1 cellular context compared by ENCODE assay signal in the genomic region with DNA sequence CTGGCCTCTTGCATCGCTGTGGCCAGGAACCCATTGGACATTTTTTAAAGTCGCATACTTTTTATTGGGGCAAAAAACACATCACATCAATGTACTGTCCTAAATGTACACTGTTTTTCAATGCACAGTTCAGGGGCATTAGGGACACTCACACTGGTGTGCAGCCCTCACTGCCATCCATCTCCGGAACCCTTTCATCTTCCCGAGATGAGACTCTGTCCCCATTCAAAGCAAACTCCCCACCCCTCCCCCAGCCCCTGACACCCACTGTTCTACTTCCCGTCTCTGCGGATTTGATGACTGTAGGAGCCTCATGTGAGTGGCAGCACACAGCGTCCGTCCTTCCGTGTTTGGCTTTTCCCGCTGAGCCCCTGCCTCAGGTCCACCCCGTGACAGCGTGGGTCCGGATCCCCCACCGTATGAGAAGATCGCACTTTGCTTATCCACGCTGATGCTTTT.
TF ChIP-seq lines count a peak whose summit lies in the region.

No MANE protein-coding gene starts in this region.

TF ChIP-seq in HepG2, 621 proteins besides CTCF, POLR2A, EP300 and RAD21 (continued from another document and continues in another):
- TF ChIP-seq, protein P1, sequence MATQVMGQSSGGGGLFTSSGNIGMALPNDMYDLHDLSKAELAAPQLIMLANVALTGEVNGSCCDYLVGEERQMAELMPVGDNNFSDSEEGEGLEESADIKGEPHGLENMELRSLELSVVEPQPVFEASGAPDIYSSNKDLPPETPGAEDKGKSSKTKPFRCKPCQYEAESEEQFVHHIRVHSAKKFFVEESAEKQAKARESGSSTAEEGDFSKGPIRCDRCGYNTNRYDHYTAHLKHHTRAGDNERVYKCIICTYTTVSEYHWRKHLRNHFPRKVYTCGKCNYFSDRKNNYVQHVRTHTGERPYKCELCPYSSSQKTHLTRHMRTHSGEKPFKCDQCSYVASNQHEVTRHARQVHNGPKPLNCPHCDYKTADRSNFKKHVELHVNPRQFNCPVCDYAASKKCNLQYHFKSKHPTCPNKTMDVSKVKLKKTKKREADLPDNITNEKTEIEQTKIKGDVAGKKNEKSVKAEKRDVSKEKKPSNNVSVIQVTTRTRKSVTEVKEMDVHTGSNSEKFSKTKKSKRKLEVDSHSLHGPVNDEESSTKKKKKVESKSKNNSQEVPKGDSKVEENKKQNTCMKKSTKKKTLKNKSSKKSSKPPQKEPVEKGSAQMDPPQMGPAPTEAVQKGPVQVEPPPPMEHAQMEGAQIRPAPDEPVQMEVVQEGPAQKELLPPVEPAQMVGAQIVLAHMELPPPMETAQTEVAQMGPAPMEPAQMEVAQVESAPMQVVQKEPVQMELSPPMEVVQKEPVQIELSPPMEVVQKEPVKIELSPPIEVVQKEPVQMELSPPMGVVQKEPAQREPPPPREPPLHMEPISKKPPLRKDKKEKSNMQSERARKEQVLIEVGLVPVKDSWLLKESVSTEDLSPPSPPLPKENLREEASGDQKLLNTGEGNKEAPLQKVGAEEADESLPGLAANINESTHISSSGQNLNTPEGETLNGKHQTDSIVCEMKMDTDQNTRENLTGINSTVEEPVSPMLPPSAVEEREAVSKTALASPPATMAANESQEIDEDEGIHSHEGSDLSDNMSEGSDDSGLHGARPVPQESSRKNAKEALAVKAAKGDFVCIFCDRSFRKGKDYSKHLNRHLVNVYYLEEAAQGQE (IDR thresholded peaks at IDR 0.05; ENCODE audit: borderline replicate concordance in 1 of 2, low read depth in 1 of 2, low read length in 2 of 2), result peak in 1 of 2 experiments; percentile 61; a peak in 2 of 4 replicates
- TF ChIP-seq KDM3A (CRISPR knock-in tag; IDR thresholded peaks at IDR 0.05; ENCODE audit: low read depth) (0 out of 2 replicates have a peak, but pooled peaks have one; percentile 35), ZSCAN31 (CRISPR knock-in tag; IDR thresholded peaks at IDR 0.05; ENCODE audit: low read depth) (no peak), SOX13 (IDR thresholded peaks at IDR 0.05) (peak; percentile 73), SOX13 (CRISPR knock-in tag; conservative IDR thresholded peaks at IDR 0.05 in 1 of 2, IDR thresholded peaks at IDR 0.05 in 1 of 2) (peak in 1 of 2 experiments; percentile 80; a peak in 2 of 4 replicates), SMARCC2 (IDR thresholded peaks at IDR 0.05) (no peak), PCBP2 (optimal IDR thresholded peaks at IDR 0.05; ENCODE audit: low read depth, low read length, poor library complexity, severe bottlenecking) (no peak), ZNF746 (CRISPR knock-in tag; IDR thresholded peaks at IDR 0.05) (peak; percentile 37; the same call in 1 of the 2 replicates), FOXP1 (IDR thresholded peaks at IDR 0.05) (no peak), FOXP1 (CRISPR knock-in tag; IDR thresholded peaks at IDR 0.05) (peak; percentile 65), NR2F6 (IDR thresholded peaks at IDR 0.05) (no peak), NR2F6 (CRISPR knock-in tag; IDR thresholded peaks at IDR 0.05) (peak; percentile 73), TCF12 (IDR thresholded peaks at IDR 0.05) (no peak), TCF12 (CRISPR knock-in tag; IDR thresholded peaks at IDR 0.05) (0 out of 2 replicates have a peak, but pooled peaks have one; percentile 49), KLF12 (CRISPR knock-in tag; IDR thresholded peaks at IDR 0.05; ENCODE audit: borderline replicate concordance) (no peak; the same call in 1 of the 2 replicates), ATM (IDR thresholded peaks at IDR 0.05; ENCODE audit: borderline replicate concordance) (no peak), ZNF652 (CRISPR knock-in tag; IDR thresholded peaks at IDR 0.05; ENCODE audit: borderline replicate concordance, low read depth) (0 out of 2 replicates have a peak, but pooled peaks have one; percentile 11), MTA1 (CRISPR knock-in tag; IDR thresholded peaks at IDR 0.05; ENCODE audit: borderline replicate concordance) (0 out of 2 replicates have a peak, but pooled peaks have one; percentile 25), HNF4G (IDR thresholded peaks at IDR 0.05; ENCODE audit: borderline replicate concordance, low read depth, low read length) (peak; percentile 73; the same call in 1 of the 2 replicates), HNF4G (CRISPR knock-in tag; IDR thresholded peaks at IDR 0.05; ENCODE audit: borderline replicate concordance, low read depth) (no peak), ZNF572 (CRISPR knock-in tag; IDR thresholded peaks at IDR 0.05) (no peak), MAZ (IDR thresholded peaks at IDR 0.05; ENCODE audit: borderline replicate concordance, low read depth, low read length) (no peak), MAZ (CRISPR knock-in tag; IDR thresholded peaks at IDR 0.05; ENCODE audit: low read depth) (0 out of 2 replicates have a peak, but pooled peaks have one; percentile 6), MBNL3 (CRISPR knock-in tag; conservative IDR thresholded peaks at IDR 0.05) (no peak), SPEN (CRISPR knock-in tag; IDR thresholded peaks at IDR 0.05; ENCODE audit: low read depth) (0 out of 2 replicates have a peak, but pooled peaks have one; percentile 29), ZNF549 (CRISPR knock-in tag; IDR thresholded peaks at IDR 0.05) (no peak)
- TF ChIP-seq, protein P2, sequence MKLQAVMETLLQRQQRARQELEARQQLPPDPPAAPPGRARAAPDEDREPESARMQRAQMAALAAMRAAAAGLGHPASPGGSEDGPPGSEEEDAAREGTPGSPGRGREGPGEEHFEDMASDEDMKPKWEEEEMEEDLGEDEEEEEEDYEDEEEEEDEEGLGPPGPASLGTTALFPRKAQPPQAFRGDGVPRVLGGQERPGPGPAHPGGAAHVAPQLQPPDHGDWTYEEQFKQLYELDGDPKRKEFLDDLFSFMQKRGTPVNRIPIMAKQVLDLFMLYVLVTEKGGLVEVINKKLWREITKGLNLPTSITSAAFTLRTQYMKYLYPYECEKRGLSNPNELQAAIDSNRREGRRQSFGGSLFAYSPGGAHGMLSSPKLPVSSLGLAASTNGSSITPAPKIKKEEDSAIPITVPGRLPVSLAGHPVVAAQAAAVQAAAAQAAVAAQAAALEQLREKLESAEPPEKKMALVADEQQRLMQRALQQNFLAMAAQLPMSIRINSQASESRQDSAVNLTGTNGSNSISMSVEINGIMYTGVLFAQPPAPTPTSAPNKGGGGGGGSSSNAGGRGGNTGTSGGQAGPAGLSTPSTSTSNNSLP (IDR thresholded peaks at IDR 0.05; ENCODE audit: low read depth, low read length), result peak; percentile 69; the same call in 1 of the 2 replicates
- TF ChIP-seq, protein P3, sequence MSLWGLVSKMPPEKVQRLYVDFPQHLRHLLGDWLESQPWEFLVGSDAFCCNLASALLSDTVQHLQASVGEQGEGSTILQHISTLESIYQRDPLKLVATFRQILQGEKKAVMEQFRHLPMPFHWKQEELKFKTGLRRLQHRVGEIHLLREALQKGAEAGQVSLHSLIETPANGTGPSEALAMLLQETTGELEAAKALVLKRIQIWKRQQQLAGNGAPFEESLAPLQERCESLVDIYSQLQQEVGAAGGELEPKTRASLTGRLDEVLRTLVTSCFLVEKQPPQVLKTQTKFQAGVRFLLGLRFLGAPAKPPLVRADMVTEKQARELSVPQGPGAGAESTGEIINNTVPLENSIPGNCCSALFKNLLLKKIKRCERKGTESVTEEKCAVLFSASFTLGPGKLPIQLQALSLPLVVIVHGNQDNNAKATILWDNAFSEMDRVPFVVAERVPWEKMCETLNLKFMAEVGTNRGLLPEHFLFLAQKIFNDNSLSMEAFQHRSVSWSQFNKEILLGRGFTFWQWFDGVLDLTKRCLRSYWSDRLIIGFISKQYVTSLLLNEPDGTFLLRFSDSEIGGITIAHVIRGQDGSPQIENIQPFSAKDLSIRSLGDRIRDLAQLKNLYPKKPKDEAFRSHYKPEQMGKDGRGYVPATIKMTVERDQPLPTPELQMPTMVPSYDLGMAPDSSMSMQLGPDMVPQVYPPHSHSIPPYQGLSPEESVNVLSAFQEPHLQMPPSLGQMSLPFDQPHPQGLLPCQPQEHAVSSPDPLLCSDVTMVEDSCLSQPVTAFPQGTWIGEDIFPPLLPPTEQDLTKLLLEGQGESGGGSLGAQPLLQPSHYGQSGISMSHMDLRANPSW (CRISPR knock-in tag; IDR thresholded peaks at IDR 0.05; ENCODE audit: borderline replicate concordance), result no peak
- TF ChIP-seq, protein P4, sequence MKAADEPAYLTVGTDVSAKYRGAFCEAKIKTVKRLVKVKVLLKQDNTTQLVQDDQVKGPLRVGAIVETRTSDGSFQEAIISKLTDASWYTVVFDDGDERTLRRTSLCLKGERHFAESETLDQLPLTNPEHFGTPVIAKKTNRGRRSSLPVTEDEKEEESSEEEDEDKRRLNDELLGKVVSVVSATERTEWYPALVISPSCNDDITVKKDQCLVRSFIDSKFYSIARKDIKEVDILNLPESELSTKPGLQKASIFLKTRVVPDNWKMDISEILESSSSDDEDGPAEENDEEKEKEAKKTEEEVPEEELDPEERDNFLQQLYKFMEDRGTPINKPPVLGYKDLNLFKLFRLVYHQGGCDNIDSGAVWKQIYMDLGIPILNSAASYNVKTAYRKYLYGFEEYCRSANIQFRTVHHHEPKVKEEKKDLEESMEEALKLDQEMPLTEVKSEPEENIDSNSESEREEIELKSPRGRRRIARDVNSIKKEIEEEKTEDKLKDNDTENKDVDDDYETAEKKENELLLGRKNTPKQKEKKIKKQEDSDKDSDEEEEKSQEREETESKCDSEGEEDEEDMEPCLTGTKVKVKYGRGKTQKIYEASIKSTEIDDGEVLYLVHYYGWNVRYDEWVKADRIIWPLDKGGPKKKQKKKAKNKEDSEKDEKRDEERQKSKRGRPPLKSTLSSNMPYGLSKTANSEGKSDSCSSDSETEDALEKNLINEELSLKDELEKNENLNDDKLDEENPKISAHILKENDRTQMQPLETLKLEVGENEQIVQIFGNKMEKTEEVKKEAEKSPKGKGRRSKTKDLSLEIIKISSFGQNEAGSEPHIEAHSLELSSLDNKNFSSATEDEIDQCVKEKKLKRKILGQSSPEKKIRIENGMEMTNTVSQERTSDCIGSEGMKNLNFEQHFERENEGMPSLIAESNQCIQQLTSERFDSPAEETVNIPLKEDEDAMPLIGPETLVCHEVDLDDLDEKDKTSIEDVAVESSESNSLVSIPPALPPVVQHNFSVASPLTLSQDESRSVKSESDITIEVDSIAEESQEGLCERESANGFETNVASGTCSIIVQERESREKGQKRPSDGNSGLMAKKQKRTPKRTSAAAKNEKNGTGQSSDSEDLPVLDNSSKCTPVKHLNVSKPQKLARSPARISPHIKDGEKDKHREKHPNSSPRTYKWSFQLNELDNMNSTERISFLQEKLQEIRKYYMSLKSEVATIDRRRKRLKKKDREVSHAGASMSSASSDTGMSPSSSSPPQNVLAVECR (CRISPR knock-in tag; IDR thresholded peaks at IDR 0.05; ENCODE audit: borderline replicate concordance), result peak; percentile 41; the same call in 1 of the 2 replicates
- TF ChIP-seq, protein P5, sequence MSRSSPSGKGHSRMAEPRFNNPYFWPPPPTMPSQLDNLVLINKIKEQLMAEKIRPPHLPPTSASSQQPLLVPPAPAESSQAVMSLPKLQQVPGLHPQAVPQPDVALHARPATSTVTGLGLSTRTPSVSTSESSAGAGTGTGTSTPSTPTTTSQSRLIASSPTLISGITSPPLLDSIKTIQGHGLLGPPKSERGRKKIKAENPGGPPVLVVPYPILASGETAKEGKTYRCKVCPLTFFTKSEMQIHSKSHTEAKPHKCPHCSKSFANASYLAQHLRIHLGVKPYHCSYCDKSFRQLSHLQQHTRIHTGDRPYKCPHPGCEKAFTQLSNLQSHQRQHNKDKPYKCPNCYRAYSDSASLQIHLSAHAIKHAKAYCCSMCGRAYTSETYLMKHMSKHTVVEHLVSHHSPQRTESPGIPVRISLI (CRISPR knock-in tag; IDR thresholded peaks at IDR 0.05; ENCODE audit: borderline replicate concordance), result peak; percentile 53; the same call in 1 of the 2 replicates
- TF ChIP-seq, protein P6, sequence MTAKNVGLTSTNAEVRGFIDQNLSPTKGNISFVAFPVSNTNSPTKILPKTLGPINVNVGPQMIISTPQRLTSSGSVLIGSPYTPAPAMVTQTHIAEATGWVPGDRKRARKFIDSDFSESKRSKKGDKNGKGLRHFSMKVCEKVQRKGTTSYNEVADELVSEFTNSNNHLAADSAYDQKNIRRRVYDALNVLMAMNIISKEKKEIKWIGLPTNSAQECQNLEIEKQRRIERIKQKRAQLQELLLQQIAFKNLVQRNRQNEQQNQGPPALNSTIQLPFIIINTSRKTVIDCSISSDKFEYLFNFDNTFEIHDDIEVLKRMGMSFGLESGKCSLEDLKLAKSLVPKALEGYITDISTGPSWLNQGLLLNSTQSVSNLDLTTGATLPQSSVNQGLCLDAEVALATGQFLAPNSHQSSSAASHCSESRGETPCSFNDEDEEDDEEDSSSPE (CRISPR knock-in tag; IDR thresholded peaks at IDR 0.05), result peak; percentile 54
- TF ChIP-seq, protein P7, sequence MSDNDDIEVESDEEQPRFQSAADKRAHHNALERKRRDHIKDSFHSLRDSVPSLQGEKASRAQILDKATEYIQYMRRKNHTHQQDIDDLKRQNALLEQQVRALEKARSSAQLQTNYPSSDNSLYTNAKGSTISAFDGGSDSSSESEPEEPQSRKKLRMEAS (IDR thresholded peaks at IDR 0.05), result peak; percentile 89
- TF ChIP-seq, protein P8, sequence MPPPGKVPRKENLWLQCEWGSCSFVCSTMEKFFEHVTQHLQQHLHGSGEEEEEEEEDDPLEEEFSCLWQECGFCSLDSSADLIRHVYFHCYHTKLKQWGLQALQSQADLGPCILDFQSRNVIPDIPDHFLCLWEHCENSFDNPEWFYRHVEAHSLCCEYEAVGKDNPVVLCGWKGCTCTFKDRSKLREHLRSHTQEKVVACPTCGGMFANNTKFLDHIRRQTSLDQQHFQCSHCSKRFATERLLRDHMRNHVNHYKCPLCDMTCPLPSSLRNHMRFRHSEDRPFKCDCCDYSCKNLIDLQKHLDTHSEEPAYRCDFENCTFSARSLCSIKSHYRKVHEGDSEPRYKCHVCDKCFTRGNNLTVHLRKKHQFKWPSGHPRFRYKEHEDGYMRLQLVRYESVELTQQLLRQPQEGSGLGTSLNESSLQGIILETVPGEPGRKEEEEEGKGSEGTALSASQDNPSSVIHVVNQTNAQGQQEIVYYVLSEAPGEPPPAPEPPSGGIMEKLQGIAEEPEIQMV (CRISPR knock-in tag; IDR thresholded peaks at IDR 0.05; ENCODE audit: low read depth), result peak; percentile 72; the same call in 1 of the 2 replicates
- TF ChIP-seq, protein P9, sequence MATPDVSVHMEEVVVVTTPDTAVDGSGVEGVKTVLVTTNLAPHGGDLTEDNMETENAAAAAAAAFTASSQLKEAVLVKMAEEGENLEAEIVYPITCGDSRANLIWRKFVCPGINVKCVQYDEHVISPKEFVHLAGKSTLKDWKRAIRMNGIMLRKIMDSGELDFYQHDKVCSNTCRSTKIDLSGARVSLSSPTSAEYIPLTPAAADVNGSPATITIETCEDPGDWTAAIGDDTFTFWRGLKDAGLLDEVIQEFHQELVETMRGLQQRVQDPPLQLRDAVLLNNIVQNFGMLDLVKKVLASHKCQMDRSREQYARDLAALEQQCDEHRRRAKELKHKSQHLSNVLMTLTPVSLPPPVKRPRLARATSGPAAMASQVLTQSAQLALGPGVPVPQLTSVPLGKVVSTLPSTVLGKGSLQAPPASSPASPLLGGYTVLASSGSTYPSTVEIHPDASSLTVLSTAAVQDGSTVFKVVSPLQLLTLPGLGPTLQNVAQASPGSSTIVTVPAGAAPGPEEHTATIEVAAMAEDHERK (CRISPR knock-in tag; IDR thresholded peaks at IDR 0.05; ENCODE audit: low read depth), result no peak
